11 cellular contexts compared by ENCODE assay signal in the genomic region with DNA sequence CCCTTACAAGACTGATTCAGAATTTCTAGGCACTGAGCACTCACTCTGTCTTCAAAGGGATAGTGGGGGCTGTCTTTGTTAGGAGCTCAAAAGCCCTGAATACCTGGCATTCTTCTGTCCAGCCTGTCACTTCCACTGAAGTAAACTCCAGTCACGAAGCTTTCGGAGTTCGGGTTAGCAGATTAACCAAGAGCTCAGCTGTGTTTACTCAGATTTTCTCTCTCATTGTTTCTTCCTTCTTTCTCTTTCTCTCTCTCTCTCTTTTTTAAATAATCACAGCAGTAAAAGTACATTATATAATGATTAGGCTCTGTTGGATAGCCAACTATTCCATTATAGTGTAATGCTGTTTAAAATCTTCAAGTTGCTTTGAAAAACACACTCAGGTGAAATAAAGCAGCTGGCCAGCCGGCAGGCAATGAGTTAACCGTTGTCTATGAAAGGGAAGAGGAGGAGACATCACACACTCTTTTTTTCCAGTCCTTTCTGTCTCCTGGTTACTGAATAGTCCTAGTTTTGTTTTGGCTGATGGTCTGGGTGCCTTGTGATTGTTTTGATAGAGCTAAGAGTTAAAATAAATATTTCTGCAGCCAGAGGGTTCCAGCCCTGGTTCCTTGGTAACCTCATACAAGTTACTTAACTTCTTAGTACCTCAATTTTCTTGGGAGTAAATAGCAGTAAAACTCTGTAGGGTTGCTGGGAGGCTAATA.
A peak's percentile ranks its signal among the peaks of the same experiment; 100 is the strongest.
DNase-seq lines count a peak whose midpoint lies in the region; ATAC-seq, FAIRE-seq and TF ChIP-seq lines count a peak whose summit lies in the region.
"Had no signal": no experiment of that assay in that cellular context is flagged by ENCODE, and none has a peak within 500 bp of the region (broad histone marks: within the 10 kb centered on the region; RNA-seq: fewer than 3 reads in every experiment).

No MANE protein-coding gene starts in this region.

- ATAC-seq in GM19324 (IDR thresholded peaks at IDR 0.05; ENCODE audit: low FRiP score, unreplicated experiment) (no peak), HG03196 (IDR thresholded peaks at IDR 0.05; ENCODE audit: unreplicated experiment) (no peak)

- no peak for TF ChIP-seq POLR2A in suprapubic skin (IDR thresholded peaks at IDR 0.05)

- H3K27ac ChIP-seq in suprapubic skin, result no peak overlapping the region

- 33% methylated on average over 5 of the region's 5 CpGs for WGBS in suprapubic skin

- H3K9me3 Mint-ChIP-seq in progenitor cell of endocrine pancreas (ENCODE audit: low read depth), result peaks cover 11% of the 10 kb centered on the region

- TF ChIP-seq EP300 in suprapubic skin (IDR thresholded peaks at IDR 0.05), result no peak

- peaks cover 2% of the 10 kb centered on the region for H3K4me1 ChIP-seq in suprapubic skin

- DNase-seq in ELR (ENCODE audit: low read depth) (peak; percentile 35), foreskin melanocyte (peak; percentile 7), progenitor cell of endocrine pancreas (ENCODE audit: low spot score, unreplicated experiment) (no peak), suprapubic skin (ENCODE audit: low spot score in 2 of 2) (no peak), NCI-H524 (lab: John Stamatoyannopoulos, UW) (no peak)
- DNase-seq: activated CD4-positive, alpha-beta T cell treated with anti-CD3 and anti-CD28 coated beads, Interleukin-2, amount 50 U/mL, for 1 hour; dorsolateral prefrontal cortex; NCI-H526 treated with DMSO at 0.1 percent for 48 hours had no signal

- TF ChIP-seq CTCF in progenitor cell of endocrine pancreas (IDR thresholded peaks at IDR 0.05; ENCODE audit: unreplicated experiment), result no peak
- TF ChIP-seq CTCF in suprapubic skin (IDR thresholded peaks at IDR 0.05), result no peak

- H3K36me3 ChIP-seq in suprapubic skin, result no peaks in the 10 kb centered on the region

- peak; percentile 28 for FAIRE-seq in TTC549 (lab: Jason Lieb, UNC)

- H3K4me3 Mint-ChIP-seq in progenitor cell of endocrine pancreas (ENCODE audit: low read depth), result peak overlapping the region; percentile 15

- H3K4me3 ChIP-seq in suprapubic skin, result no peak overlapping the region

- peaks cover 13% of the 10 kb centered on the region for H3K4me1 Mint-ChIP-seq in progenitor cell of endocrine pancreas (ENCODE audit: low read depth)

- H3K9me3 ChIP-seq in suprapubic skin, result no peaks in the 10 kb centered on the region

- no peaks in the 10 kb centered on the region for H3K27me3 Mint-ChIP-seq in progenitor cell of endocrine pancreas

- H3K36me3 Mint-ChIP-seq in progenitor cell of endocrine pancreas (ENCODE audit: insufficient read depth), result peaks cover 2% of the 10 kb centered on the region

- no peaks in the 10 kb centered on the region for H3K27me3 ChIP-seq in suprapubic skin
- H3K27me3 ChIP-seq: dorsolateral prefrontal cortex had no signal

- H3K27ac Mint-ChIP-seq in progenitor cell of endocrine pancreas, result peak overlapping the region; percentile 97

Comparison
In these comparisons a context has a peak if more than half of its experiments do, and no peak if none do; other contexts are left out.
1. DNase-seq: peak in ELR (single experiment) and foreskin melanocyte (single experiment); none in progenitor cell of endocrine pancreas (single experiment), suprapubic skin (0 of 2) and NCI-H524 (0 of 2).